1 cellular context compared by ENCODE assay signal in the genomic region with DNA sequence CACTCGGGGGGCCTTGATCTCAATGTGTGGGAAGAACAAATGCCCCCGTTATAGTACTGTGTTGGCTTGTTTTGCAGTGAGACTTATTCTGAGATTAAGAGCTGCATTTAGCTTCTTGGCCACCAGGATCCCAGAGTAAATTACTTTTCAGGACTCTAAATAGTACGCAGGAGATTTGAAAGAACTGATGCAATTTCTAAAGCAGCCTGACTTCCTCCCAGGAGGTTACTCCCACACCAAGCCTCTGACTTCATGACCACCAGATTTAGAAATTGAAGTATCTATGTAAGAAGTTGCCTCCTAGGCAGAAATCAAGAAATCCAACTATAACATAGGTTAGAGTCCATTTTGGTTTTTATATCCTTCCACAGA.
TF ChIP-seq lines count a peak whose summit lies in the region.

No MANE protein-coding gene starts in this region.

TF ChIP-seq in SK-N-SH treated with all-trans-retinoic acid at 6 μM for 48 hours, 23 proteins besides CTCF, POLR2A, EP300 and RAD21 (continued from another document):
- TF ChIP-seq RARB (CRISPR knock-in tag; IDR thresholded peaks at IDR 0.05) = no peak
- TF ChIP-seq OSR1 (CRISPR knock-in tag; IDR thresholded peaks at IDR 0.05) = no peak
- no peak for TF ChIP-seq GLIS3 (CRISPR knock-in tag; IDR thresholded peaks at IDR 0.05)
- no peak for TF ChIP-seq ARNTL (CRISPR knock-in tag; IDR thresholded peaks at IDR 0.05; ENCODE audit: borderline replicate concordance, low read depth)
- TF ChIP-seq, protein P1, sequence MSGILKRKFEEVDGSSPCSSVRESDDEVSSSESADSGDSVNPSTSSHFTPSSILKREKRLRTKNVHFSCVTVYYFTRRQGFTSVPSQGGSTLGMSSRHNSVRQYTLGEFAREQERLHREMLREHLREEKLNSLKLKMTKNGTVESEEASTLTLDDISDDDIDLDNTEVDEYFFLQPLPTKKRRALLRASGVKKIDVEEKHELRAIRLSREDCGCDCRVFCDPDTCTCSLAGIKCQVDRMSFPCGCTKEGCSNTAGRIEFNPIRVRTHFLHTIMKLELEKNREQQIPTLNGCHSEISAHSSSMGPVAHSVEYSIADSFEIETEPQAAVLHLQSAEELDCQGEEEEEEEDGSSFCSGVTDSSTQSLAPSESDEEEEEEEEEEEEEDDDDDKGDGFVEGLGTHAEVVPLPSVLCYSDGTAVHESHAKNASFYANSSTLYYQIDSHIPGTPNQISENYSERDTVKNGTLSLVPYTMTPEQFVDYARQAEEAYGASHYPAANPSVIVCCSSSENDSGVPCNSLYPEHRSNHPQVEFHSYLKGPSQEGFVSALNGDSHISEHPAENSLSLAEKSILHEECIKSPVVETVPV (CRISPR knock-in tag; IDR thresholded peaks at IDR 0.05) = no peak
- TF ChIP-seq, protein P2, sequence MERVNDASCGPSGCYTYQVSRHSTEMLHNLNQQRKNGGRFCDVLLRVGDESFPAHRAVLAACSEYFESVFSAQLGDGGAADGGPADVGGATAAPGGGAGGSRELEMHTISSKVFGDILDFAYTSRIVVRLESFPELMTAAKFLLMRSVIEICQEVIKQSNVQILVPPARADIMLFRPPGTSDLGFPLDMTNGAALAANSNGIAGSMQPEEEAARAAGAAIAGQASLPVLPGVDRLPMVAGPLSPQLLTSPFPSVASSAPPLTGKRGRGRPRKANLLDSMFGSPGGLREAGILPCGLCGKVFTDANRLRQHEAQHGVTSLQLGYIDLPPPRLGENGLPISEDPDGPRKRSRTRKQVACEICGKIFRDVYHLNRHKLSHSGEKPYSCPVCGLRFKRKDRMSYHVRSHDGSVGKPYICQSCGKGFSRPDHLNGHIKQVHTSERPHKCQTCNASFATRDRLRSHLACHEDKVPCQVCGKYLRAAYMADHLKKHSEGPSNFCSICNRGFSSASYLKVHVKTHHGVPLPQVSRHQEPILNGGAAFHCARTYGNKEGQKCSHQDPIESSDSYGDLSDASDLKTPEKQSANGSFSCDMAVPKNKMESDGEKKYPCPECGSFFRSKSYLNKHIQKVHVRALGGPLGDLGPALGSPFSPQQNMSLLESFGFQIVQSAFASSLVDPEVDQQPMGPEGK (CRISPR knock-in tag; IDR thresholded peaks at IDR 0.05; ENCODE audit: borderline replicate concordance) = no peak
